1 cellular context compared by ENCODE assay signal in the genomic region with DNA sequence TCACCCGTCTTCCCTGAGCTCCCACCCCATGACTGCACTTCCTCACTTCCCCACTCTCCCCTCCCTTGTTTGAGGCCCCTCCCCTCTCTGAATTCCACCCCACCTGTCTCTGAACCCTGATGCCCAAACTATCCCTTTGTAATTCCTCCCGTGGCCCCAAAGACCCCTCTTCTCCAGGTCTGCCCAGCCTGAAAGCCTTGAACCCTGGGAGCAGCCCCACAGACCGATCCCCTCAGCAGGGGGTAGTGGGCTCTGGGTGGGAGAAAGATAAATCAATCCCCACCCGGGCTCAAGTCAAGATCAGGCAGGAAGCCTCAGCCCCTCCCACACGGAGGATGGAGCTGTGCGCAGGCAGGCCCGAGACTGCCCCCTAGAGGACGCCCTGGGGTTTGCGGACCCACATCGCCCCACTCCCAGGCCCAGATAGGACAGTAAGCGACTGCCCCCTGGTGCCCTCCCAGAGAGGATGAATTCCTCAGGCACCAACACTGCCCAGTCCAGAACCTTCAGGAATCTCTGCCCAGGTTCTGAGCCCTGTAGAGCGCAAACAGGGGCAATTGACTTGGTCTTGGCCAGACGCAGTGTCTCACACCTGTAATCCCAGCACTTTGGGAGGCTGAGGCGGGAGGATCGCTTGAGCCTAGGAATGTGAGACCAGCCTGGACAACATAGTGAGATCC.
A peak's percentile ranks its signal among the peaks of the same experiment; 100 is the strongest.
TF ChIP-seq lines count a peak whose summit lies in the region.

No MANE protein-coding gene starts in this region.

TF ChIP-seq in K562, 482 proteins besides CTCF, POLR2A, EP300 and RAD21 (continued from another document and continues in another):
- TF ChIP-seq, protein P1, sequence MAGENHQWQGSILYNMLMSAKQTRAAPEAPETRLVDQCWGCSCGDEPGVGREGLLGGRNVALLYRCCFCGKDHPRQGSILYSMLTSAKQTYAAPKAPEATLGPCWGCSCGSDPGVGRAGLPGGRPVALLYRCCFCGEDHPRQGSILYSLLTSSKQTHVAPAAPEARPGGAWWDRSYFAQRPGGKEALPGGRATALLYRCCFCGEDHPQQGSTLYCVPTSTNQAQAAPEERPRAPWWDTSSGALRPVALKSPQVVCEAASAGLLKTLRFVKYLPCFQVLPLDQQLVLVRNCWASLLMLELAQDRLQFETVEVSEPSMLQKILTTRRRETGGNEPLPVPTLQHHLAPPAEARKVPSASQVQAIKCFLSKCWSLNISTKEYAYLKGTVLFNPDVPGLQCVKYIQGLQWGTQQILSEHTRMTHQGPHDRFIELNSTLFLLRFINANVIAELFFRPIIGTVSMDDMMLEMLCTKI (IDR thresholded peaks at IDR 0.05; ENCODE audit: partially characterized antibody), result no peak
- TF ChIP-seq YY1 (IDR thresholded peaks at IDR 0.05; ENCODE audit: borderline replicate concordance in 1 of 3, control insufficient read depth in 1 of 3, extremely low read depth in 1 of 3, insufficient read depth in 3 of 3, insufficient read length in 1 of 3, insufficient replicate concordance in 2 of 3, low read depth in 1 of 3, low read length in 2 of 3) (peak in 2 of 3 experiments; percentile 12 to 77), ATF1 (CRISPR knock-in tag; IDR thresholded peaks at IDR 0.05) (no peak), ATF1 (tag; IDR thresholded peaks at IDR 0.05) (peak; percentile 69), HNRNPUL1 (IDR thresholded peaks at IDR 0.05; ENCODE audit: low read length) (no peak), MEF2D (tag; conservative IDR thresholded peaks at IDR 0.05; ENCODE audit: low read depth) (no peak), BACH1 (tag; IDR thresholded peaks at IDR 0.05) (no peak), TBP (optimal IDR thresholded peaks at IDR 0.05; ENCODE audit: low read depth, low read length) (no peak), MEIS2 (IDR thresholded peaks at IDR 0.05; ENCODE audit: partially characterized antibody) (peak; percentile 95), GATAD2A (IDR thresholded peaks at IDR 0.05) (no peak), ZNF140 (CRISPR knock-in tag; IDR thresholded peaks at IDR 0.05) (no peak), ZNF12 (CRISPR knock-in tag; IDR thresholded peaks at IDR 0.05) (0 out of 2 replicates have a peak, but pooled peaks have one; percentile 37), MYNN (IDR thresholded peaks at IDR 0.05) (peak; percentile 83), MYNN (CRISPR knock-in tag; IDR thresholded peaks at IDR 0.05) (no peak), NONO (IDR thresholded peaks at IDR 0.05; ENCODE audit: low read depth in 2 of 2, low read length in 1 of 2) (peak in 1 of 2 experiments; percentile 83; a peak in 1 of 4 replicates), KAT8 (IDR thresholded peaks at IDR 0.05; ENCODE audit: low read depth) (no peak), RBM14 (IDR thresholded peaks at IDR 0.05; ENCODE audit: borderline replicate concordance, insufficient read depth, low read depth, low read length) (no peak), ZZZ3 (IDR thresholded peaks at IDR 0.05) (no peak), ARNT (IDR thresholded peaks at IDR 0.05) (peak; percentile 34 to 36; a peak in 1 of 4 replicates), TEAD1 (CRISPR knock-in tag; IDR thresholded peaks at IDR 0.05) (peak; percentile 77 to 97), CBX3 (IDR thresholded peaks at IDR 0.05; ENCODE audit: borderline replicate concordance in 1 of 2, low read length in 2 of 2) (peak in 1 of 2 experiments; percentile 89; a peak in 2 of 3 replicates), XRCC5 (IDR thresholded peaks at IDR 0.05; ENCODE audit: low read depth, low read length) (peak; percentile 99), MAFF (IDR thresholded peaks at IDR 0.05; ENCODE audit: low read length) (no peak), SRSF1 (IDR thresholded peaks at IDR 0.05; ENCODE audit: low read depth, low read length) (no peak), ZFP36 (IDR thresholded peaks at IDR 0.05; ENCODE audit: low read depth, low read length, partially characterized antibody) (peak; percentile 75), ETS2 (tag; IDR thresholded peaks at IDR 0.05; ENCODE audit: borderline replicate concordance, poor library complexity, severe bottlenecking) (no peak), MAFK (IDR thresholded peaks at IDR 0.05; ENCODE audit: low read length) (no peak; the same call in 1 of the 2 replicates), NR3C1 (CRISPR knock-in tag; IDR thresholded peaks at IDR 0.05) (no peak), CBFA2T3 (IDR thresholded peaks at IDR 0.05) (no peak), ELF4 (CRISPR knock-in tag; IDR thresholded peaks at IDR 0.05) (no peak), ZNF408 (CRISPR knock-in tag; IDR thresholded peaks at IDR 0.05; ENCODE audit: low read depth) (no peak), NFYB (IDR thresholded peaks at IDR 0.05; ENCODE audit: extremely low read depth, insufficient read length) (no peak), ZBTB17 (CRISPR knock-in tag; IDR thresholded peaks at IDR 0.05) (peak; percentile 54; the same call in 1 of the 2 replicates)
- TF ChIP-seq, protein P2, sequence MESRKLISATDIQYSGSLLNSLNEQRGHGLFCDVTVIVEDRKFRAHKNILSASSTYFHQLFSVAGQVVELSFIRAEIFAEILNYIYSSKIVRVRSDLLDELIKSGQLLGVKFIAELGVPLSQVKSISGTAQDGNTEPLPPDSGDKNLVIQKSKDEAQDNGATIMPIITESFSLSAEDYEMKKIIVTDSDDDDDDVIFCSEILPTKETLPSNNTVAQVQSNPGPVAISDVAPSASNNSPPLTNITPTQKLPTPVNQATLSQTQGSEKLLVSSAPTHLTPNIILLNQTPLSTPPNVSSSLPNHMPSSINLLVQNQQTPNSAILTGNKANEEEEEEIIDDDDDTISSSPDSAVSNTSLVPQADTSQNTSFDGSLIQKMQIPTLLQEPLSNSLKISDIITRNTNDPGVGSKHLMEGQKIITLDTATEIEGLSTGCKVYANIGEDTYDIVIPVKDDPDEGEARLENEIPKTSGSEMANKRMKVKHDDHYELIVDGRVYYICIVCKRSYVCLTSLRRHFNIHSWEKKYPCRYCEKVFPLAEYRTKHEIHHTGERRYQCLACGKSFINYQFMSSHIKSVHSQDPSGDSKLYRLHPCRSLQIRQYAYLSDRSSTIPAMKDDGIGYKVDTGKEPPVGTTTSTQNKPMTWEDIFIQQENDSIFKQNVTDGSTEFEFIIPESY (CRISPR knock-in tag; IDR thresholded peaks at IDR 0.05), result peak; percentile 93
- TF ChIP-seq, protein P3, sequence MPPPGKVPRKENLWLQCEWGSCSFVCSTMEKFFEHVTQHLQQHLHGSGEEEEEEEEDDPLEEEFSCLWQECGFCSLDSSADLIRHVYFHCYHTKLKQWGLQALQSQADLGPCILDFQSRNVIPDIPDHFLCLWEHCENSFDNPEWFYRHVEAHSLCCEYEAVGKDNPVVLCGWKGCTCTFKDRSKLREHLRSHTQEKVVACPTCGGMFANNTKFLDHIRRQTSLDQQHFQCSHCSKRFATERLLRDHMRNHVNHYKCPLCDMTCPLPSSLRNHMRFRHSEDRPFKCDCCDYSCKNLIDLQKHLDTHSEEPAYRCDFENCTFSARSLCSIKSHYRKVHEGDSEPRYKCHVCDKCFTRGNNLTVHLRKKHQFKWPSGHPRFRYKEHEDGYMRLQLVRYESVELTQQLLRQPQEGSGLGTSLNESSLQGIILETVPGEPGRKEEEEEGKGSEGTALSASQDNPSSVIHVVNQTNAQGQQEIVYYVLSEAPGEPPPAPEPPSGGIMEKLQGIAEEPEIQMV (tag; conservative IDR thresholded peaks at IDR 0.05; ENCODE audit: low read depth), result no peak
- TF ChIP-seq, protein P4, sequence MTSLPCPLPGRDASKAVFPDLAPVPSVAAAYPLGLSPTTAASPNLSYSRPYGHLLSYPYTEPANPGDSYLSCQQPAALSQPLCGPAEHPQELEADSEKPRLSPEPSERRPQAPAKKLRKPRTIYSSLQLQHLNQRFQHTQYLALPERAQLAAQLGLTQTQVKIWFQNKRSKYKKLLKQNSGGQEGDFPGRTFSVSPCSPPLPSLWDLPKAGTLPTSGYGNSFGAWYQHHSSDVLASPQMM (CRISPR knock-in tag; IDR thresholded peaks at IDR 0.05), result no peak
- TF ChIP-seq, protein P5, sequence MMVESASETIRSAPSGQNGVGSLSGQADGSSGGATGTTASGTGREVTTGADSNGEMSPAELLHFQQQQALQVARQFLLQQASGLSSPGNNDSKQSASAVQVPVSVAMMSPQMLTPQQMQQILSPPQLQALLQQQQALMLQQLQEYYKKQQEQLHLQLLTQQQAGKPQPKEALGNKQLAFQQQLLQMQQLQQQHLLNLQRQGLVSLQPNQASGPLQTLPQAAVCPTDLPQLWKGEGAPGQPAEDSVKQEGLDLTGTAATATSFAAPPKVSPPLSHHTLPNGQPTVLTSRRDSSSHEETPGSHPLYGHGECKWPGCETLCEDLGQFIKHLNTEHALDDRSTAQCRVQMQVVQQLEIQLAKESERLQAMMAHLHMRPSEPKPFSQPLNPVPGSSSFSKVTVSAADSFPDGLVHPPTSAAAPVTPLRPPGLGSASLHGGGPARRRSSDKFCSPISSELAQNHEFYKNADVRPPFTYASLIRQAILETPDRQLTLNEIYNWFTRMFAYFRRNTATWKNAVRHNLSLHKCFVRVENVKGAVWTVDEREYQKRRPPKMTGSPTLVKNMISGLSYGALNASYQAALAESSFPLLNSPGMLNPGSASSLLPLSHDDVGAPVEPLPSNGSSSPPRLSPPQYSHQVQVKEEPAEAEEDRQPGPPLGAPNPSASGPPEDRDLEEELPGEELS (CRISPR knock-in tag; IDR thresholded peaks at IDR 0.05; ENCODE audit: borderline replicate concordance), result no peak
- TF ChIP-seq, protein P6, sequence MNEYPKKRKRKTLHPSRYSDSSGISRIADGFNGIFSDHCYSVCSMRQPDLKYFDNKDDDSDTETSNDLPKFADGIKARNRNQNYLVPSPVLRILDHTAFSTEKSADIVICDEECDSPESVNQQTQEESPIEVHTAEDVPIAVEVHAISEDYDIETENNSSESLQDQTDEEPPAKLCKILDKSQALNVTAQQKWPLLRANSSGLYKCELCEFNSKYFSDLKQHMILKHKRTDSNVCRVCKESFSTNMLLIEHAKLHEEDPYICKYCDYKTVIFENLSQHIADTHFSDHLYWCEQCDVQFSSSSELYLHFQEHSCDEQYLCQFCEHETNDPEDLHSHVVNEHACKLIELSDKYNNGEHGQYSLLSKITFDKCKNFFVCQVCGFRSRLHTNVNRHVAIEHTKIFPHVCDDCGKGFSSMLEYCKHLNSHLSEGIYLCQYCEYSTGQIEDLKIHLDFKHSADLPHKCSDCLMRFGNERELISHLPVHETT (CRISPR knock-in tag; conservative IDR thresholded peaks at IDR 0.05 in 1 of 2, IDR thresholded peaks at IDR 0.05 in 1 of 2), result no peak
- TF ChIP-seq, protein P7, sequence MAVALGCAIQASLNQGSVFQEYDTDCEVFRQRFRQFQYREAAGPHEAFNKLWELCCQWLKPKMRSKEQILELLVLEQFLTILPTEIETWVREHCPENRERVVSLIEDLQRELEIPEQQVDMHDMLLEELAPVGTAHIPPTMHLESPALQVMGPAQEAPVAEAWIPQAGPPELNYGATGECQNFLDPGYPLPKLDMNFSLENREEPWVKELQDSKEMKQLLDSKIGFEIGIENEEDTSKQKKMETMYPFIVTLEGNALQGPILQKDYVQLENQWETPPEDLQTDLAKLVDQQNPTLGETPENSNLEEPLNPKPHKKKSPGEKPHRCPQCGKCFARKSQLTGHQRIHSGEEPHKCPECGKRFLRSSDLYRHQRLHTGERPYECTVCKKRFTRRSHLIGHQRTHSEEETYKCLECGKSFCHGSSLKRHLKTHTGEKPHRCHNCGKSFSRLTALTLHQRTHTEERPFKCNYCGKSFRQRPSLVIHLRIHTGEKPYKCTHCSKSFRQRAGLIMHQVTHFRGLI (CRISPR knock-in tag; IDR thresholded peaks at IDR 0.05), result no peak
- TF ChIP-seq, protein P8, sequence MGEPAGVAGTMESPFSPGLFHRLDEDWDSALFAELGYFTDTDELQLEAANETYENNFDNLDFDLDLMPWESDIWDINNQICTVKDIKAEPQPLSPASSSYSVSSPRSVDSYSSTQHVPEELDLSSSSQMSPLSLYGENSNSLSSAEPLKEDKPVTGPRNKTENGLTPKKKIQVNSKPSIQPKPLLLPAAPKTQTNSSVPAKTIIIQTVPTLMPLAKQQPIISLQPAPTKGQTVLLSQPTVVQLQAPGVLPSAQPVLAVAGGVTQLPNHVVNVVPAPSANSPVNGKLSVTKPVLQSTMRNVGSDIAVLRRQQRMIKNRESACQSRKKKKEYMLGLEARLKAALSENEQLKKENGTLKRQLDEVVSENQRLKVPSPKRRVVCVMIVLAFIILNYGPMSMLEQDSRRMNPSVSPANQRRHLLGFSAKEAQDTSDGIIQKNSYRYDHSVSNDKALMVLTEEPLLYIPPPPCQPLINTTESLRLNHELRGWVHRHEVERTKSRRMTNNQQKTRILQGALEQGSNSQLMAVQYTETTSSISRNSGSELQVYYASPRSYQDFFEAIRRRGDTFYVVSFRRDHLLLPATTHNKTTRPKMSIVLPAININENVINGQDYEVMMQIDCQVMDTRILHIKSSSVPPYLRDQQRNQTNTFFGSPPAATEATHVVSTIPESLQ (CRISPR knock-in tag; IDR thresholded peaks at IDR 0.05), result peak; percentile 89; the same call in 1 of the 2 replicates
- TF ChIP-seq, protein P9, sequence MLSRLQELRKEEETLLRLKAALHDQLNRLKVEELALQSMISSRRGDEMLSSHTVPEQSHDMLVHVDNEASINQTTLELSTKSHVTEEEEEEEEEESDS (CRISPR knock-in tag; IDR thresholded peaks at IDR 0.05), result no peak
- TF ChIP-seq, protein P10, sequence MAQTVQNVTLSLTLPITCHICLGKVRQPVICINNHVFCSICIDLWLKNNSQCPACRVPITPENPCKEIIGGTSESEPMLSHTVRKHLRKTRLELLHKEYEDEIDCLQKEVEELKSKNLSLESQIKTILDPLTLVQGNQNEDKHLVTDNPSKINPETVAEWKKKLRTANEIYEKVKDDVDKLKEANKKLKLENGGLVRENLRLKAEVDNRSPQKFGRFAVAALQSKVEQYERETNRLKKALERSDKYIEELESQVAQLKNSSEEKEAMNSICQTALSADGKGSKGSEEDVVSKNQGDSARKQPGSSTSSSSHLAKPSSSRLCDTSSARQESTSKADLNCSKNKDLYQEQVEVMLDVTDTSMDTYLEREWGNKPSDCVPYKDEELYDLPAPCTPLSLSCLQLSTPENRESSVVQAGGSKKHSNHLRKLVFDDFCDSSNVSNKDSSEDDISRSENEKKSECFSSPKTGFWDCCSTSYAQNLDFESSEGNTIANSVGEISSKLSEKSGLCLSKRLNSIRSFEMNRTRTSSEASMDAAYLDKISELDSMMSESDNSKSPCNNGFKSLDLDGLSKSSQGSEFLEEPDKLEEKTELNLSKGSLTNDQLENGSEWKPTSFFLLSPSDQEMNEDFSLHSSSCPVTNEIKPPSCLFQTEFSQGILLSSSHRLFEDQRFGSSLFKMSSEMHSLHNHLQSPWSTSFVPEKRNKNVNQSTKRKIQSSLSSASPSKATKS (CRISPR knock-in tag; IDR thresholded peaks at IDR 0.05), result no peak
- TF ChIP-seq, protein P11, sequence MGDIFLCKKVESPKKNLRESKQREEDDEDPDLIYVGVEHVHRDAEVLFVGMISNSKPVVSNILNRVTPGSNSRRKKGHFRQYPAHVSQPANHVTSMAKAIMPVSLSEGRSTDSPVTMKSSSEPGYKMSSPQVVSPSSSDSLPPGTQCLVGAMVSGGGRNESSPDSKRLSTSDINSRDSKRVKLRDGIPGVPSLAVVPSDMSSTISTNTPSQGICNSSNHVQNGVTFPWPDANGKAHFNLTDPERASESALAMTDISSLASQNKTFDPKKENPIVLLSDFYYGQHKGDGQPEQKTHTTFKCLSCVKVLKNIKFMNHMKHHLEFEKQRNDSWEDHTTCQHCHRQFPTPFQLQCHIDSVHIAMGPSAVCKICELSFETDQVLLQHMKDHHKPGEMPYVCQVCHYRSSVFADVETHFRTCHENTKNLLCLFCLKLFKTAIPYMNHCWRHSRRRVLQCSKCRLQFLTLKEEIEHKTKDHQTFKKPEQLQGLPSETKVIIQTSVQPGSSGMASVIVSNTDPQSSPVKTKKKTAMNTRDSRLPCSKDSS (IDR thresholded peaks at IDR 0.05; ENCODE audit: low read depth, partially characterized antibody), result no peak
